In genomic region chr14:54566410-54567223, GRCh38 we compare ENCODE assay signal across 1 cellular context.
A peak's percentile ranks its signal among the peaks of the same experiment; 100 is the strongest.
TF ChIP-seq lines count a peak whose summit lies in the region.

TSS of gene SAMD4A (plus strand) at chr14:54567128. CDS start at chr14:54567917, 789 bp downstream.

TF ChIP-seq in WTC11, 78 proteins besides CTCF, POLR2A, EP300 and RAD21 (continued from another document):
- no peak for TF ChIP-seq ATF6 (CRISPR knock-in tag; IDR thresholded peaks at IDR 0.05)
- 0 out of 2 replicates have a peak, but pooled peaks have one; percentile 35 for TF ChIP-seq JUN (CRISPR knock-in tag; IDR thresholded peaks at IDR 0.05)
- no peak for TF ChIP-seq ZNF232 (CRISPR knock-in tag; IDR thresholded peaks at IDR 0.05)
- TF ChIP-seq CREM (CRISPR knock-in tag; IDR thresholded peaks at IDR 0.05): no peak
- no peak for TF ChIP-seq RELA (CRISPR knock-in tag; IDR thresholded peaks at IDR 0.05; ENCODE audit: borderline replicate concordance)
- no peak; the same call in 1 of the 2 replicates for TF ChIP-seq ZNF263 (CRISPR knock-in tag; IDR thresholded peaks at IDR 0.05; ENCODE audit: low read depth)
- no peak for TF ChIP-seq ZNF416 (CRISPR knock-in tag; IDR thresholded peaks at IDR 0.05)
- 0 out of 2 replicates have a peak, but pooled peaks have one; percentile 51 for TF ChIP-seq MYBL2 (CRISPR knock-in tag; IDR thresholded peaks at IDR 0.05)
- no peak for TF ChIP-seq NFYB (CRISPR knock-in tag; conservative IDR thresholded peaks at IDR 0.05; ENCODE audit: low read depth)
- TF ChIP-seq ZNF281 (CRISPR knock-in tag; IDR thresholded peaks at IDR 0.05): no peak
- no peak for TF ChIP-seq JAZF1 (CRISPR knock-in tag; IDR thresholded peaks at IDR 0.05)
- TF ChIP-seq USF2 (CRISPR knock-in tag; IDR thresholded peaks at IDR 0.05): no peak
- TF ChIP-seq STAT6 (CRISPR knock-in tag; conservative IDR thresholded peaks at IDR 0.05; ENCODE audit: low read depth): no peak
TF ChIP-seq in WTC11: peak in this region for 3.
